Comparison of ENCODE assay signal across 7 cellular contexts in genomic region chr16:66899945-66900688, GRCh38. TPM values are rescaled to one million over a fixed set of nuclear protein-coding genes. Genes with fewer than 3 reads are reported as not detected.
DNase-seq lines count a peak whose midpoint lies in the region; ATAC-seq and TF ChIP-seq lines count a peak whose summit lies in the region.
"Had no signal": no experiment of that assay in that cellular context is flagged by ENCODE, and none has a peak within 500 bp of the region (broad histone marks: within the 10 kb centered on the region; RNA-seq: fewer than 3 reads in every experiment).

No MANE protein-coding gene starts in this region.

- H3K4me3 ChIP-seq in dorsolateral prefrontal cortex: no peak overlapping the region
- H3K4me3 ChIP-seq in psoas muscle: no peak overlapping the region

- no peaks in the 10 kb centered on the region for H3K36me3 Mint-ChIP-seq in natural killer cell treated with Interleukin-12 subunit alpha and Interleukin-12 subunit beta and Interleukin-15 and Interleukin-18, amount 100 ng/mL, for 72 hours

- H3K4me1 Mint-ChIP-seq in natural killer cell treated with Interleukin-12 subunit alpha and Interleukin-12 subunit beta and Interleukin-15 and Interleukin-18, amount 100 ng/mL, for 72 hours (ENCODE audit: low read depth in 2 of 2): peaks cover 0 to 10% of the 10 kb centered on the region in 2 donors

- ATAC-seq in psoas muscle (peak; percentile 39 to 70 (median 50)), HG03342 (IDR thresholded peaks at IDR 0.05; ENCODE audit: unreplicated experiment) (no peak)
- no peak for ATAC-seq in natural killer cell treated with Interleukin-12 subunit alpha and Interleukin-12 subunit beta and Interleukin-15 and Interleukin-18, amount 100 ng/mL, for 72 hours

- H3K36me3 ChIP-seq in psoas muscle (ENCODE audit: insufficient read depth in 1 of 2, low read depth in 1 of 2): no peaks in the 10 kb centered on the region

- H3K27ac ChIP-seq in dorsolateral prefrontal cortex (peak overlapping the region in 44 of 59 donors; percentile 11 to 89 (median 54)), psoas muscle (peak overlapping the region; percentile 89)

- H3K9me3 Mint-ChIP-seq in natural killer cell treated with Interleukin-12 subunit alpha and Interleukin-12 subunit beta and Interleukin-15 and Interleukin-18, amount 100 ng/mL, for 72 hours: no peaks in the 10 kb centered on the region

- no peaks in the 10 kb centered on the region for H3K27me3 Mint-ChIP-seq in natural killer cell treated with Interleukin-12 subunit alpha and Interleukin-12 subunit beta and Interleukin-15 and Interleukin-18, amount 100 ng/mL, for 72 hours

- intact Hi-C loops in dorsolateral prefrontal cortex (cut with DNase I) (loop anchor here in 1 of 2 donors (10.0 kb wide), 3 partner anchors 45 to 125 kb away; partner anchors contain the start of genes CA7 and CBFB), psoas muscle (cut with DNase I) (loop anchor here (2.0 to 10.0 kb wide), 4 partner anchors 27 to 55 kb away; partner anchors contain the start of gene CIAO2B (in 1 of the 2))

- TF ChIP-seq CTCF in dorsolateral prefrontal cortex (IDR thresholded peaks at IDR 0.05 in 54 of 56, conservative IDR thresholded peaks at IDR 0.05 in 2 of 56; ENCODE audit: low read depth in 1 of 56, partially characterized antibody in 56 of 56): no peak
- no peak for TF ChIP-seq CTCF in psoas muscle (IDR thresholded peaks at IDR 0.05)

- H3K27ac Mint-ChIP-seq in natural killer cell treated with Interleukin-12 subunit alpha and Interleukin-12 subunit beta and Interleukin-15 and Interleukin-18, amount 100 ng/mL, for 72 hours: no peak overlapping the region

- H3K9me3 ChIP-seq in psoas muscle: no peaks in the 10 kb centered on the region

- peak; percentile 94 for DNase-seq in M059J (ENCODE audit: low read depth)
- DNase-seq in dorsolateral prefrontal cortex: peak in 1 of 10 donors; percentile 21
- peak; percentile 86 to 90 for DNase-seq in psoas muscle
- no peak for DNase-seq in natural killer cell treated with Interleukin-12 subunit alpha and Interleukin-12 subunit beta and Interleukin-15 and Interleukin-18, amount 100 ng/mL, for 72 hours (ENCODE audit: low spot score)
- no peak for DNase-seq in occipital lobe (lab: John Stamatoyannopoulos, UW)

- H3K27me3 ChIP-seq in dorsolateral prefrontal cortex: no peaks in the 10 kb centered on the region
- H3K27me3 ChIP-seq in psoas muscle (ENCODE audit: insufficient read depth in 3 of 3, low read length in 2 of 3): no peaks in the 10 kb centered on the region

- H3K4me3 Mint-ChIP-seq in natural killer cell treated with Interleukin-12 subunit alpha and Interleukin-12 subunit beta and Interleukin-15 and Interleukin-18, amount 100 ng/mL, for 72 hours: no peak overlapping the region

- peaks cover 57% of the 10 kb centered on the region for H3K4me1 ChIP-seq in psoas muscle

- 16 to 22% (median 18%) methylated on average over 9 of the region's 9 CpGs for WGBS in psoas muscle, 3 donors

RNA-seq across cellular contexts. Expression of gene CDH16, which starts 18.6 kb away (rescaled TPM):
- not detected in 2 replicates for total RNA-seq in M059J (2014; rRNA removed; shearing (Covaris generic))
- under 1 TPM in 1 of 120 experiments, not detected in 119; 0.60 TPM for total RNA-seq in dorsolateral prefrontal cortex
- total RNA-seq in psoas muscle: 1 to 10 TPM in 1 of 4 donors, under 1 TPM in 1, not detected in 2; 0.53 to 3.3 TPM
- polyA plus RNA-seq in psoas muscle: under 1 TPM; 0.65 to 0.78 (median 0.75) TPM
- not detected for total RNA-seq in natural killer cell treated with Interleukin-12 subunit alpha and Interleukin-12 subunit beta and Interleukin-15 and Interleukin-18, amount 100 ng/mL, for 72 hours
- total RNA-seq in occipital lobe: not detected
- total RNA-seq: T-helper 1 cell treated with Interleukin-12 subunit alpha and Interleukin-12 subunit beta and Interleukin-4 antibody, amounts not matched to agents 30 ng/mL and 1 ng/mL, for 36 hours had no signal

RNA-seq across cellular contexts. Expression of gene PDP2, which starts 19.8 kb away (rescaled TPM):
- total RNA-seq in M059J (2014; rRNA removed; shearing (Covaris generic)): 4.2 and 15.1 TPM in 2 replicates
- total RNA-seq in dorsolateral prefrontal cortex: 10 to 100 TPM; 18.3 to 46.8 (median 28.7) TPM
- 1 to 10 TPM; 3.0 to 5.2 (median 4.3) TPM for total RNA-seq in psoas muscle
- polyA plus RNA-seq in psoas muscle: 1 to 10 TPM; 1.0 to 2.5 (median 2.0) TPM
- total RNA-seq in natural killer cell treated with Interleukin-12 subunit alpha and Interleukin-12 subunit beta and Interleukin-15 and Interleukin-18, amount 100 ng/mL, for 72 hours: 10 to 100 TPM; 28.0 to 35.0 TPM
- 9.2 TPM for total RNA-seq in occipital lobe

RNA-seq across cellular contexts. Expression of gene RRAD, which starts 25.2 kb away (rescaled TPM):
- total RNA-seq in M059J (2014; rRNA removed; shearing (Covaris generic)): 3.2 and 9.4 TPM in 2 replicates
- total RNA-seq in dorsolateral prefrontal cortex (10 to 100 TPM in 2 of 120 experiments, 1 to 10 TPM in 108, under 1 TPM in 10; 0.55 to 13.8 (median 2.0) TPM), psoas muscle (1,000 to 10,000 TPM in 1 of 4 donors, 100 to 1,000 TPM in 3; 164 to 2,869 (median 749) TPM), occipital lobe (0.94 TPM)
- 100 to 1,000 TPM; 168 to 304 (median 293) TPM for polyA plus RNA-seq in psoas muscle
- total RNA-seq in natural killer cell treated with Interleukin-12 subunit alpha and Interleukin-12 subunit beta and Interleukin-15 and Interleukin-18, amount 100 ng/mL, for 72 hours: 10 to 100 TPM in 1 of 2 donors, 1 to 10 TPM in 1; 2.3 to 12.8 TPM

RNA-seq across cellular contexts. Expression of gene CIAO2B, which starts 34.1 kb away (rescaled TPM):
- 183 and 280 TPM in 2 replicates for total RNA-seq in M059J (2014; rRNA removed; shearing (Covaris generic))
- total RNA-seq in dorsolateral prefrontal cortex (10 to 100 TPM; 52.1 to 95.9 (median 74.6) TPM), psoas muscle (100 to 1,000 TPM; 145 to 346 (median 248) TPM), occipital lobe (80.5 TPM)
- 100 to 1,000 TPM; 431 to 818 (median 460) TPM for polyA plus RNA-seq in psoas muscle
- total RNA-seq in natural killer cell treated with Interleukin-12 subunit alpha and Interleukin-12 subunit beta and Interleukin-15 and Interleukin-18, amount 100 ng/mL, for 72 hours: 100 to 1,000 TPM; 147 to 153 TPM

RNA-seq across cellular contexts. Expression of gene CES2, which starts 35.2 kb away (rescaled TPM):
- 15.9 and 26.6 TPM in 2 replicates for total RNA-seq in M059J (2014; rRNA removed; shearing (Covaris generic))
- 10 to 100 TPM; 22.8 to 59.4 (median 39.9) TPM for total RNA-seq in dorsolateral prefrontal cortex
- 10 to 100 TPM; 22.7 to 92.8 (median 57.6) TPM for total RNA-seq in psoas muscle
- polyA plus RNA-seq in psoas muscle: 10 to 100 TPM; 12.8 to 22.4 (median 21.6) TPM
- 10 to 100 TPM; 27.7 to 36.7 TPM for total RNA-seq in natural killer cell treated with Interleukin-12 subunit alpha and Interleukin-12 subunit beta and Interleukin-15 and Interleukin-18, amount 100 ng/mL, for 72 hours
- total RNA-seq in occipital lobe: 24.6 TPM

Comparison
In these comparisons a context has a peak if more than half of its experiments do, and no peak if none do; other contexts are left out.
1. DNase-seq: peak in M059J (single experiment) and psoas muscle (2 of 2); none in natural killer cell treated with Interleukin-12 subunit alpha and Interleukin-12 subunit beta and Interleukin-15 and Interleukin-18, amount 100 ng/mL, for 72 hours (single experiment) and occipital lobe (single experiment).
2. ATAC-seq: peak in psoas muscle (4 of 4); none in natural killer cell treated with Interleukin-12 subunit alpha and Interleukin-12 subunit beta and Interleukin-15 and Interleukin-18, amount 100 ng/mL, for 72 hours (0 of 2) and HG03342 (single experiment).
3. RNA of gene RRAD, which starts 25.2 kb away (total RNA-seq): 164 to 2,869 TPM in psoas muscle; 2.3 to 12.8 TPM in natural killer cell treated with Interleukin-12 subunit alpha and Interleukin-12 subunit beta and Interleukin-15 and Interleukin-18, amount 100 ng/mL, for 72 hours, 3.2 to 9.4 TPM in M059J, 0.55 to 13.8 TPM in dorsolateral prefrontal cortex and 0.94 TPM in occipital lobe (single experiment); every median in the first group is over 10 times any median in the second.